Comparison of ENCODE assay signal across 1 cellular context in genomic region chr2:108447947-108448677, GRCh38.
TF ChIP-seq lines count a peak whose summit lies in the region.

No MANE protein-coding gene starts in this region.

TF ChIP-seq in HEK293, 187 proteins besides CTCF, POLR2A, EP300 and RAD21 (continued from another document):
- TF ChIP-seq, protein P1, sequence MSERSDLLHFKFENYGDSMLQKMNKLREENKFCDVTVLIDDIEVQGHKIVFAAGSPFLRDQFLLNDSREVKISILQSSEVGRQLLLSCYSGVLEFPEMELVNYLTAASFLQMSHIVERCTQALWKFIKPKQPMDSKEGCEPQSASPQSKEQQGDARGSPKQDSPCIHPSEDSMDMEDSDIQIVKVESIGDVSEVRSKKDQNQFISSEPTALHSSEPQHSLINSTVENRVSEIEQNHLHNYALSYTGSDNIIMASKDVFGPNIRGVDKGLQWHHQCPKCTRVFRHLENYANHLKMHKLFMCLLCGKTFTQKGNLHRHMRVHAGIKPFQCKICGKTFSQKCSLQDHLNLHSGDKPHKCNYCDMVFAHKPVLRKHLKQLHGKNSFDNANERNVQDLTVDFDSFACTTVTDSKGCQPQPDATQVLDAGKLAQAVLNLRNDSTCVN (tag by site-specific recombination; optimal IDR thresholded peaks at IDR 0.05): peak; percentile 19
- no peak for TF ChIP-seq ZSCAN23 (tag by site-specific recombination; IDR thresholded peaks at IDR 0.05)
- no peak for TF ChIP-seq ZBTB7A (tag by site-specific recombination; IDR thresholded peaks at IDR 0.05; ENCODE audit: low read depth)
- TF ChIP-seq, protein P2, sequence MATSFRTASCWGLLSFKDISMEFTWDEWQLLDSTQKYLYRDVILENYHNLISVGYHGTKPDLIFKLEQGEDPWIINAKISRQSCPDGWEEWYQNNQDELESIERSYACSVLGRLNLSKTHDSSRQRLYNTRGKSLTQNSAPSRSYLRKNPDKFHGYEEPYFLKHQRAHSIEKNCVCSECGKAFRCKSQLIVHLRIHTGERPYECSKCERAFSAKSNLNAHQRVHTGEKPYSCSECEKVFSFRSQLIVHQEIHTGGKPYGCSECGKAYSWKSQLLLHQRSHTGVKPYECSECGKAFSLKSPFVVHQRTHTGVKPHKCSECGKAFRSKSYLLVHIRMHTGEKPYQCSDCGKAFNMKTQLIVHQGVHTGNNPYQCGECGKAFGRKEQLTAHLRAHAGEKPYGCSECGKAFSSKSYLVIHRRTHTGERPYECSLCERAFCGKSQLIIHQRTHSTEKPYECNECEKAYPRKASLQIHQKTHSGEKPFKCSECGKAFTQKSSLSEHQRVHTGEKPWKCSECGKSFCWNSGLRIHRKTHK (tag by site-specific recombination; IDR thresholded peaks at IDR 0.05): no peak
- no peak for TF ChIP-seq KLF16 (tag by site-specific recombination; IDR thresholded peaks at IDR 0.05)
- TF ChIP-seq TSHZ1 (tag by site-specific recombination; IDR thresholded peaks at IDR 0.05; ENCODE audit: borderline replicate concordance): no peak
- TF ChIP-seq ZNF621 (tag by site-specific recombination; IDR thresholded peaks at IDR 0.05): no peak
- TF ChIP-seq, protein P3, sequence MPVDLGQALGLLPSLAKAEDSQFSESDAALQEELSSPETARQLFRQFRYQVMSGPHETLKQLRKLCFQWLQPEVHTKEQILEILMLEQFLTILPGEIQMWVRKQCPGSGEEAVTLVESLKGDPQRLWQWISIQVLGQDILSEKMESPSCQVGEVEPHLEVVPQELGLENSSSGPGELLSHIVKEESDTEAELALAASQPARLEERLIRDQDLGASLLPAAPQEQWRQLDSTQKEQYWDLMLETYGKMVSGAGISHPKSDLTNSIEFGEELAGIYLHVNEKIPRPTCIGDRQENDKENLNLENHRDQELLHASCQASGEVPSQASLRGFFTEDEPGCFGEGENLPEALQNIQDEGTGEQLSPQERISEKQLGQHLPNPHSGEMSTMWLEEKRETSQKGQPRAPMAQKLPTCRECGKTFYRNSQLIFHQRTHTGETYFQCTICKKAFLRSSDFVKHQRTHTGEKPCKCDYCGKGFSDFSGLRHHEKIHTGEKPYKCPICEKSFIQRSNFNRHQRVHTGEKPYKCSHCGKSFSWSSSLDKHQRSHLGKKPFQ (tag by site-specific recombination; IDR thresholded peaks at IDR 0.05): no peak
- TF ChIP-seq ZSCAN4 (tag by site-specific recombination; IDR thresholded peaks at IDR 0.05): peak; percentile 93
- TF ChIP-seq, protein P4, sequence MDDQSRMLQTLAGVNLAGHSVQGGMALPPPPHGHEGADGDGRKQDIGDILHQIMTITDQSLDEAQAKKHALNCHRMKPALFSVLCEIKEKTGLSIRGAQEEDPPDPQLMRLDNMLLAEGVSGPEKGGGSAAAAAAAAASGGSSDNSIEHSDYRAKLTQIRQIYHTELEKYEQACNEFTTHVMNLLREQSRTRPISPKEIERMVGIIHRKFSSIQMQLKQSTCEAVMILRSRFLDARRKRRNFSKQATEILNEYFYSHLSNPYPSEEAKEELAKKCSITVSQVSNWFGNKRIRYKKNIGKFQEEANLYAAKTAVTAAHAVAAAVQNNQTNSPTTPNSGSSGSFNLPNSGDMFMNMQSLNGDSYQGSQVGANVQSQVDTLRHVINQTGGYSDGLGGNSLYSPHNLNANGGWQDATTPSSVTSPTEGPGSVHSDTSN (CRISPR knock-in tag; IDR thresholded peaks at IDR 0.05): no peak
TF ChIP-seq in HEK293: peak in this region for 3.
